ENCODE assay signal across 10 cellular contexts in the genomic region with DNA sequence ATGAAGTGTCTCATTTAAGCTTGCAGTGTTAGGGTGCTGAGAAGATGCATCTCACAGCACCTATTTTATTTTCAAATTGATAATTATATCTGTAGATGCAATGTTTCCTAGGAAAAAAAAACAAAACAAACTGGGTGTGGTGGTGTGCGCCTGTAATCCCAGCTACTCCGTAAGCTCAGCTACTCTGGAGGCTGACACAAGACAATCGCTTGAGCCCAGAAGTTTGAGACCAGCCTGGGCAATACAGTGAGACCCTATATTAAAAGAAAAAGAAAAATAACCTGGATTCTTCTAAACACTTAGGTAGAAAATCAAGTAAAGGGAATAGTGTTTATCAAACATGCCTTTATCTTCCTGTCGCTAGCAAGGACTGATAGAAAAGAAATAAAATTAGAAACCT. TPM values are rescaled to one million over a fixed set of nuclear protein-coding genes. Genes with fewer than 3 reads are reported as not detected.
A peak's percentile ranks its signal among the peaks of the same experiment; 100 is the strongest.
DNase-seq lines count a peak whose midpoint lies in the region; ATAC-seq and TF ChIP-seq lines count a peak whose summit lies in the region.
"Had no signal": no experiment of that assay in that cellular context is flagged by ENCODE, and none has a peak within 500 bp of the region (broad histone marks: within the 10 kb centered on the region; RNA-seq: fewer than 3 reads in every experiment).

No MANE protein-coding gene starts in this region.

- TF ChIP-seq CTCF in cardiac muscle cell (IDR thresholded peaks at IDR 0.05; ENCODE audit: low read depth, low read length) (no peak), brain (conservative IDR thresholded peaks at IDR 0.05) (no peak), lower lobe of right lung (IDR thresholded peaks at IDR 0.05) (no peak)

- peaks cover 12% of the 10 kb centered on the region for H3K27me3 Mint-ChIP-seq in brain
- H3K27me3 Mint-ChIP-seq in activated CD4-positive, alpha-beta T cell treated with anti-CD3 and anti-CD28 coated beads, Interleukin-2, amount 10 ng/mL, durations not matched to agents 24 days and 14 days: no peaks in the 10 kb centered on the region

- peaks cover 10% of the 10 kb centered on the region for H3K4me1 Mint-ChIP-seq in brain
- H3K4me1 Mint-ChIP-seq in activated CD4-positive, alpha-beta T cell treated with anti-CD3 and anti-CD28 coated beads, Interleukin-2, amount 10 ng/mL, durations not matched to agents 24 days and 14 days: peaks cover 20% of the 10 kb centered on the region

- 61% methylated on average over 4 of the region's 4 CpGs for WGBS in urinary bladder

- H3K4me3 Mint-ChIP-seq in brain: no peak overlapping the region
- no peak overlapping the region for H3K4me3 Mint-ChIP-seq in activated CD4-positive, alpha-beta T cell treated with anti-CD3 and anti-CD28 coated beads, Interleukin-2, amount 10 ng/mL, durations not matched to agents 24 days and 14 days

- peaks cover 22% of the 10 kb centered on the region for H3K4me1 ChIP-seq in cardiac muscle cell (ENCODE audit: low read depth)
- H3K4me1 ChIP-seq in lower lobe of right lung: peaks cover 45% of the 10 kb centered on the region
- H3K4me1 ChIP-seq in urinary bladder (ENCODE audit: insufficient read depth): no peaks in the 10 kb centered on the region

- no peak for DNase-seq in cardiac muscle cell (ENCODE audit: low read depth in 1 of 2, low spot score in 1 of 2)
- DNase-seq in Right ventricle myocardium inferior (ENCODE audit: missing footprints): no peak
- no peak for DNase-seq in lower lobe of right lung
- no peak for DNase-seq in activated CD4-positive, alpha-beta T cell treated with anti-CD3 and anti-CD28 coated beads, Interleukin-2, amount 10 ng/mL, durations not matched to agents 24 days and 14 days
- no peak for DNase-seq in NCI-H2171 (lab: John Stamatoyannopoulos, UW)

- H3K27ac Mint-ChIP-seq in brain: peak overlapping the region in 3 of 5 experiments; percentile 97 to 99 (median 97)
- no peak overlapping the region for H3K27ac Mint-ChIP-seq in activated CD4-positive, alpha-beta T cell treated with anti-CD3 and anti-CD28 coated beads, Interleukin-2, amount 10 ng/mL, durations not matched to agents 24 days and 14 days

- ATAC-seq in Right ventricle myocardium inferior (no peak), lower lobe of right lung (no peak), HG03135 (IDR thresholded peaks at IDR 0.05; ENCODE audit: unreplicated experiment) (no peak)
- ATAC-seq: activated naive CD4-positive, alpha-beta T cell treated with anti-CD3 and anti-CD28 coated beads, Interleukin-2, amount 50 U/mL, for 72 hours had no signal

- intact Hi-C loops in Right ventricle myocardium inferior (cut with DNase I): loop anchor here (5.0 to 10.0 kb wide), 3 partner anchors 438 to 664 kb away; partner anchors contain the start of gene FAM81A
- intact Hi-C loops in lower lobe of right lung (cut with DNase I): no loop called here
- intact Hi-C loops in activated CD4-positive, alpha-beta T cell treated with anti-CD3 and anti-CD28 coated beads, Interleukin-2, amount 10 ng/mL, durations not matched to agents 24 days and 14 days (cut with micrococcal nuclease): loop anchor here (5.0 kb wide), 1 partner anchor 416 kb away; no protein-coding TSS in a partner anchor

- no peaks in the 10 kb centered on the region for H3K36me3 ChIP-seq in cardiac muscle cell
- no peaks in the 10 kb centered on the region for H3K36me3 ChIP-seq in lower lobe of right lung
- H3K36me3 ChIP-seq in urinary bladder (ENCODE audit: insufficient read depth): no peaks in the 10 kb centered on the region

- H3K9me3 ChIP-seq in cardiac muscle cell (ENCODE audit: low read depth) (no peaks in the 10 kb centered on the region), lower lobe of right lung (no peaks in the 10 kb centered on the region)

- peak overlapping the region; percentile 88 for H3K27ac ChIP-seq in cardiac muscle cell
- H3K27ac ChIP-seq in lower lobe of right lung: peak overlapping the region; percentile 7
- H3K27ac ChIP-seq in urinary bladder (ENCODE audit: low read depth): no peak overlapping the region
- H3K27ac ChIP-seq: C4-2B had no signal

- H3K9me3 Mint-ChIP-seq in brain: peaks cover 0 to 3% (median 0%) of the 10 kb centered on the region in 5 experiments
- H3K9me3 Mint-ChIP-seq in activated CD4-positive, alpha-beta T cell treated with anti-CD3 and anti-CD28 coated beads, Interleukin-2, amount 10 ng/mL, durations not matched to agents 24 days and 14 days: no peaks in the 10 kb centered on the region

- peaks cover 7% of the 10 kb centered on the region for H3K36me3 Mint-ChIP-seq in brain
- H3K36me3 Mint-ChIP-seq in activated CD4-positive, alpha-beta T cell treated with anti-CD3 and anti-CD28 coated beads, Interleukin-2, amount 10 ng/mL, durations not matched to agents 24 days and 14 days (ENCODE audit: low read depth): no peaks in the 10 kb centered on the region

- H3K27me3 ChIP-seq in cardiac muscle cell: no peaks in the 10 kb centered on the region
- no peaks in the 10 kb centered on the region for H3K27me3 ChIP-seq in lower lobe of right lung (ENCODE audit: low read depth)

- H3K4me3 ChIP-seq in cardiac muscle cell (peak overlapping the region; percentile 80), lower lobe of right lung (peak overlapping the region; percentile 74), urinary bladder (ENCODE audit: low read depth, low read length) (peak overlapping the region; percentile 35)

RNA-seq across cellular contexts. Expression of gene MINDY2, which starts 1.9 kb away (rescaled TPM):
- total RNA-seq in cardiac muscle cell (23.7 and 30.7 TPM in 2 replicates), Right ventricle myocardium inferior (38.2 TPM), lower lobe of right lung (32.9 TPM), urinary bladder (62.1 TPM)
- polyA plus RNA-seq in cardiac muscle cell (40.2 and 58.4 TPM in 2 replicates), brain (ENCODE audit: insufficient read depth, low read depth, low replicate concordance) (2.3 TPM), urinary bladder (7.5 TPM)
- 10.1 and 10.9 TPM in 2 replicates for total RNA-seq in activated CD4-positive, alpha-beta T cell treated with anti-CD3 and anti-CD28 coated beads, Interleukin-2, amount 10 ng/mL, durations not matched to agents 24 days and 14 days

RNA-seq across cellular contexts. Expression of gene ADAM10, which starts 23.5 kb away (rescaled TPM):
- total RNA-seq in cardiac muscle cell (129 and 163 TPM in 2 replicates), Right ventricle myocardium inferior (64.9 TPM), lower lobe of right lung (166 TPM), urinary bladder (207 TPM)
- polyA plus RNA-seq in cardiac muscle cell (110 and 141 TPM in 2 replicates), brain (ENCODE audit: insufficient read depth, low read depth, low replicate concordance) (24.7 TPM), urinary bladder (45.6 TPM)
- total RNA-seq in activated CD4-positive, alpha-beta T cell treated with anti-CD3 and anti-CD28 coated beads, Interleukin-2, amount 10 ng/mL, durations not matched to agents 24 days and 14 days: 103 and 111 TPM in 2 replicates
